ENCODE assay signal across 8 cellular contexts in the genomic region with DNA sequence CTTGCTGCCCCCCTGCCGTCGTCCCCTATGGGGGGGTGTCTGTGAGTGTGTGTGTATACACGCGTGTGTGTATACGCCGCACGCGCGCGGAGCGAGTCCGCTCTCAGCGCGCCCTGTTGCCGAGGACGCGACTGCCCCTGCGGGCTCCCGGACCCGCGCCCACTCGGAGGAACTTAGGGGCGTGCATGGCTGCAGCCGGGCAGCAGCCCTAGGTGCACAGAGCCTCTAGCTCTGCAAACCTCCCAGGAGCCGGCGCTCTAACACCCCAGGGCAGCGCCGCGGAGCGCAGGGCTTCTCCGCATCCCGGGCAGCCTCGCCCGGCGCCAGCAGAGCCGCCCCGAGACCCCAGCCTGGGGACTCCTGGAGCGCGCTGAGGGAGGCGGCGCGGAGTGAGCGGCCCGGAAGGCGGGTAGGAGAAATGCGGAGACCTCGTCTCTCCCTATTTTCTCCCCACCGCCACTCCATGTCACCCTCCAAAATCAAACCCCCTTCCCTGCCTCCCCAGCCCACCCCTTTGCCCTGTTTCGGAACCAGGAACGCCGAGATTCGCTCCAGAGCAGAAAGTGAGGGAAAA.
A peak's percentile ranks its signal among the peaks of the same experiment; 100 is the strongest.
DNase-seq lines count a peak whose midpoint lies in the region; ATAC-seq and TF ChIP-seq lines count a peak whose summit lies in the region.

No MANE protein-coding gene starts in this region.

- peaks cover 43 to 47% of the 10 kb centered on the region in 2 experiments for H3K4me1 ChIP-seq in neutrophil (ENCODE audit: control insufficient read depth in 1 of 2, insufficient read depth in 1 of 2, low read depth in 1 of 2, low read length in 1 of 2)

- peak overlapping the region; percentile 89 to 91 for H3K4me3 ChIP-seq in neutrophil (ENCODE audit: low read depth in 1 of 2, low read length in 1 of 2)

- no peaks in the 10 kb centered on the region for H3K9me3 ChIP-seq in neutrophil

- H3K27ac ChIP-seq in neutrophil: peak overlapping the region; percentile 92

- H3K36me3 ChIP-seq in neutrophil: peaks cover 35% of the 10 kb centered on the region

- peak; percentile 42 for DNase-seq in DMS79 (lab: John Stamatoyannopoulos, UW)
- DNase-seq in NCI-H1694 treated with DMSO at 0.1 percent for 48 hours (lab: John Stamatoyannopoulos, UW): peak; percentile 17
- peak; percentile 79 for DNase-seq in activated effector memory CD4-positive, alpha-beta T cell treated with anti-CD3 and anti-CD28 coated beads, Interleukin-2, amount 50 U/mL, for 16 hours
- DNase-seq in globus pallidus (ENCODE audit: low spot score): peak; percentile 51

- TF ChIP-seq CTCF in neutrophil (IDR thresholded peaks at IDR 0.05): no peak

- H3K27me3 ChIP-seq in neutrophil: no peaks in the 10 kb centered on the region

- ATAC-seq in GM21526 (IDR thresholded peaks at IDR 0.05; ENCODE audit: low FRiP score, unreplicated experiment) (peak; percentile 27), GM21825 (IDR thresholded peaks at IDR 0.05; ENCODE audit: unreplicated experiment) (no peak), GM18519 (IDR thresholded peaks at IDR 0.05; ENCODE audit: low FRiP score, unreplicated experiment) (no peak)

Comparison
In these comparisons a context has a peak if more than half of its experiments do, and no peak if none do; other contexts are left out.
1. DNase-seq: peak in every context shown above with its lines; median percentile 79 in activated effector memory CD4-positive, alpha-beta T cell treated with anti-CD3 and anti-CD28 coated beads, Interleukin-2, amount 50 U/mL, for 16 hours; 51 in globus pallidus; 42 in DMS79; 17 in NCI-H1694 treated with DMSO at 0.1 percent for 48 hours.